ENCODE assay signal across 1 cellular context in the genomic region with DNA sequence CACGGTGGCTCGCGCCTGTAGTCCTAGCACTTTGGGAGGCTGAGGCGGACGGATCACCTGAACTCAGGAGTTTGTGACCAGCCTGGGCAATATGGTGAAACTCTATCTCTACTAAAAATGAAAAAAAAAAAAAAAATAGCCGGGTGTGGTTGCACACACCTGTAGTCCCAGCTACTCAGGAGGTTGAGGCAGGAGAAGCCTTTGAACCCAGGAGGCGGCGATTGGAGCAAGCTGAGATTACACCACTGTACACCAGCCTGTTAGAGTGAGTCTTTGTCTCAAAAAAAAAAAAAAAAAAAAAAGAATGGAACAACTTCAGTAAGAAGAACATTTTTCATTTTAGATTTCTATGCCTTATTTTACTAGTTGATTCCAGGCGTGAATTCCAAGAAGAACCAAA.
TF ChIP-seq lines count a peak whose summit lies in the region.

No MANE protein-coding gene starts in this region.

TF ChIP-seq in GM12878, 131 proteins besides CTCF, POLR2A, EP300 and RAD21:
- no peak for TF ChIP-seq ZNF622 (IDR thresholded peaks at IDR 0.05)
- TF ChIP-seq MEF2A (IDR thresholded peaks at IDR 0.05; ENCODE audit: insufficient read depth, low read depth, low read length), result no peak
- no peak for TF ChIP-seq SIX5 (IDR thresholded peaks at IDR 0.05; ENCODE audit: low read depth, low read length, severe bottlenecking)
- no peak for TF ChIP-seq ESRRA (IDR thresholded peaks at IDR 0.05; ENCODE audit: low read length)
- no peak for TF ChIP-seq JUND (IDR thresholded peaks at IDR 0.05; ENCODE audit: low read depth, low read length)
- TF ChIP-seq, protein P1, sequence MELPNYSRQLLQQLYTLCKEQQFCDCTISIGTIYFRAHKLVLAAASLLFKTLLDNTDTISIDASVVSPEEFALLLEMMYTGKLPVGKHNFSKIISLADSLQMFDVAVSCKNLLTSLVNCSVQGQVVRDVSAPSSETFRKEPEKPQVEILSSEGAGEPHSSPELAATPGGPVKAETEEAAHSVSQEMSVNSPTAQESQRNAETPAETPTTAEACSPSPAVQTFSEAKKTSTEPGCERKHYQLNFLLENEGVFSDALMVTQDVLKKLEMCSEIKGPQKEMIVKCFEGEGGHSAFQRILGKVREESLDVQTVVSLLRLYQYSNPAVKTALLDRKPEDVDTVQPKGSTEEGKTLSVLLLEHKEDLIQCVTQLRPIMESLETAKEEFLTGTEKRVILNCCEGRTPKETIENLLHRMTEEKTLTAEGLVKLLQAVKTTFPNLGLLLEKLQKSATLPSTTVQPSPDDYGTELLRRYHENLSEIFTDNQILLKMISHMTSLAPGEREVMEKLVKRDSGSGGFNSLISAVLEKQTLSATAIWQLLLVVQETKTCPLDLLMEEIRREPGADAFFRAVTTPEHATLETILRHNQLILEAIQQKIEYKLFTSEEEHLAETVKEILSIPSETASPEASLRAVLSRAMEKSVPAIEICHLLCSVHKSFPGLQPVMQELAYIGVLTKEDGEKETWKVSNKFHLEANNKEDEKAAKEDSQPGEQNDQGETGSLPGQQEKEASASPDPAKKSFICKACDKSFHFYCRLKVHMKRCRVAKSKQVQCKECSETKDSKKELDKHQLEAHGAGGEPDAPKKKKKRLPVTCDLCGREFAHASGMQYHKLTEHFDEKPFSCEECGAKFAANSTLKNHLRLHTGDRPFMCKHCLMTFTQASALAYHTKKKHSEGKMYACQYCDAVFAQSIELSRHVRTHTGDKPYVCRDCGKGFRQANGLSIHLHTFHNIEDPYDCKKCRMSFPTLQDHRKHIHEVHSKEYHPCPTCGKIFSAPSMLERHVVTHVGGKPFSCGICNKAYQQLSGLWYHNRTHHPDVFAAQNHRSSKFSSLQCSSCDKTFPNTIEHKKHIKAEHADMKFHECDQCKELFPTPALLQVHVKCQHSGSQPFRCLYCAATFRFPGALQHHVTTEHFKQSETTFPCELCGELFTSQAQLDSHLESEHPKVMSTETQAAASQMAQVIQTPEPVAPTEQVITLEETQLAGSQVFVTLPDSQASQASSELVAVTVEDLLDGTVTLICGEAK (IDR thresholded peaks at IDR 0.05; ENCODE audit: borderline replicate concordance), result no peak
- TF ChIP-seq, protein P2, sequence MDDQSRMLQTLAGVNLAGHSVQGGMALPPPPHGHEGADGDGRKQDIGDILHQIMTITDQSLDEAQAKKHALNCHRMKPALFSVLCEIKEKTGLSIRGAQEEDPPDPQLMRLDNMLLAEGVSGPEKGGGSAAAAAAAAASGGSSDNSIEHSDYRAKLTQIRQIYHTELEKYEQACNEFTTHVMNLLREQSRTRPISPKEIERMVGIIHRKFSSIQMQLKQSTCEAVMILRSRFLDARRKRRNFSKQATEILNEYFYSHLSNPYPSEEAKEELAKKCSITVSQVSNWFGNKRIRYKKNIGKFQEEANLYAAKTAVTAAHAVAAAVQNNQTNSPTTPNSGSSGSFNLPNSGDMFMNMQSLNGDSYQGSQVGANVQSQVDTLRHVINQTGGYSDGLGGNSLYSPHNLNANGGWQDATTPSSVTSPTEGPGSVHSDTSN (IDR thresholded peaks at IDR 0.05; ENCODE audit: insufficient replicate concordance, low read depth, low read length), result no peak
- TF ChIP-seq CREM (IDR thresholded peaks at IDR 0.05; ENCODE audit: low read depth), result no peak
- no peak for TF ChIP-seq FOXM1 (IDR thresholded peaks at IDR 0.05; ENCODE audit: low read depth, low read length)
- TF ChIP-seq PAX5 (IDR thresholded peaks at IDR 0.05; ENCODE audit: borderline replicate concordance, low read depth, low read length), result no peak
- no peak for TF ChIP-seq RFX5 (IDR thresholded peaks at IDR 0.05; ENCODE audit: low read depth, low read length)
